ENCODE assay signal across 16 cellular contexts in the genomic region with DNA sequence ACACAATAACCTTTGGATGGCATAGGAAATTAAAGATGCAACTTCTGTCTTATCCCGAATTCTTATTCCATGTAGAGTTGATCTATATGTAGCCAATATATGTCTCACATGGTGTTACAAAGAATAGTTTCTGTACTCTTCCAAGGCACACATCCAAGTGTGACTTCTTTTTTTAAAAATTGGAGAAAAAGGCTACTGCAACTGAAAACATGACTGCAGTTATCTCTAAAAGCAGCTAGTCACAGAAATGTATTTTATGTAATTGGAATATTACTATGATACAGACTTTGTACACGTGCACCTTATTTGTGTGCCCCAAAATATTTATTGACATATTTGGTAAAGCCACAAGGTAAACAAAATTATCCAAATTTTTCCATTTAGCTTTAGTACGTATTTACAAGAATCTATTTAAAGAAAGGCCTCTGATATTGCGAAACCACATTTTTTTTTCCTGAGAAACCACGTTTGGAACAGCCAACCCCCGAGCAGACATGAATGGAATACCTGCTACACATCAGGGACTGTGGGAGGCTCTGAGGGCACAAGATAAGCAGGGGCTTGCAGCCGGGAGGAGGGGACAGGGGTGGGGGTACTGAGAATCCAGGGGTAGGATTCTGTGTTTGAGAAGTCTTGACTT.
DNase-seq lines count a peak whose midpoint lies in the region; ATAC-seq, FAIRE-seq and TF ChIP-seq lines count a peak whose summit lies in the region.
"Had no signal": no experiment of that assay in that cellular context is flagged by ENCODE, and none has a peak within 500 bp of the region (broad histone marks: within the 10 kb centered on the region; RNA-seq: fewer than 3 reads in every experiment).

No MANE protein-coding gene starts in this region.

- no peaks in the 10 kb centered on the region for H3K36me3 ChIP-seq in HepG2 (replicated peaks in 1 of 2; ENCODE audit: control insufficient read depth in 1 of 2, insufficient read depth in 2 of 2, low read length in 2 of 2)
- H3K36me3 ChIP-seq in SJCRH30: no peaks in the 10 kb centered on the region
- H3K36me3 ChIP-seq: MG63, tibial nerve had no signal

- POLR2A ChIA-PET in A549 (lab: Yijun Ruan, JAX): no interaction called here
- POLR2A ChIA-PET in HepG2 (lab: Yijun Ruan, JAX): no interaction called here
- POLR2A ChIA-PET in RWPE1 (lab: Yijun Ruan, JAX; ENCODE audit: low non-redundant PET): no interaction called here

- H3K27ac ChIP-seq in A549 (no peak overlapping the region), caudate nucleus (ENCODE audit: low read depth, low read length) (peak overlapping the region; percentile 29), HepG2 (ENCODE audit: extremely low read length, insufficient read depth, low read length) (no peak overlapping the region), RWPE1 (no peak overlapping the region), SJCRH30 (no peak overlapping the region)
- H3K27ac ChIP-seq: tibial nerve had no signal

- intact Hi-C loops in HepG2 (cut with micrococcal nuclease; ENCODE audit: unreplicated experiment): no loop called here

- H3K4me2 ChIP-seq in A549: peak overlapping the region; percentile 17; the same call in 1 of the 3 replicates
- no peak overlapping the region for H3K4me2 ChIP-seq in HepG2 (ENCODE audit: low read depth, low read length)

- TF ChIP-seq CTCF in A549 (IDR thresholded peaks at IDR 0.05) (no peak), HFF-Myc (IDR thresholded peaks at IDR 0.05; ENCODE audit: low read depth, low read length, missing control alignments) (no peak), HepG2 (CRISPR knock-in tag; IDR thresholded peaks at IDR 0.05) (no peak), RWPE1 (conservative IDR thresholded peaks at IDR 0.05; ENCODE audit: low read depth) (no peak)

- no peak for ATAC-seq in A549
- ATAC-seq in HepG2: no peak
- ATAC-seq: Panc1 had no signal

- TF ChIP-seq RAD21 in A549 (conservative IDR thresholded peaks at IDR 0.05 in 1 of 2, IDR thresholded peaks at IDR 0.05 in 1 of 2): no peak
- no peak for TF ChIP-seq RAD21 in HepG2 (CRISPR knock-in tag; IDR thresholded peaks at IDR 0.05)

- no peak overlapping the region for H3K9ac ChIP-seq in HepG2 (ENCODE audit: insufficient read depth, low read depth, low read length)

- H2AFZ ChIP-seq in HepG2 (ENCODE audit: low read length): no peak overlapping the region

- no peak for FAIRE-seq in A549 (lab: Jason Lieb, UNC)
- FAIRE-seq in HepG2 (lab: Jason Lieb, UNC): no peak
- FAIRE-seq: GM12892 had no signal

- in situ Hi-C loops in HepG2 (cut with HindIII; ENCODE audit: extremely low pct_ligation_motif_present, low pct_unique_long_range_greater_than_20kb): no loop called here

- WGBS in A549 (ENCODE audit: missing lambda C conversion rate): 46% methylated on average over 7 of the region's 7 CpGs
- 18% methylated on average over 7 of the region's 7 CpGs for WGBS in HepG2 (ENCODE audit: low lambda C conversion rate)

- H3K4me1 ChIP-seq in A549: peaks cover 9% of the 10 kb centered on the region; the same call in 2 of the 3 replicates
- H3K4me1 ChIP-seq in HepG2 (ENCODE audit: insufficient read depth, low read length): peaks cover 8% of the 10 kb centered on the region
- H3K4me1 ChIP-seq in SJCRH30: no peaks in the 10 kb centered on the region
- H3K4me1 ChIP-seq: tibial nerve had no signal

- H3K27me3 ChIP-seq in HepG2 (ENCODE audit: control insufficient read depth in 1 of 2, insufficient read depth in 2 of 2, low read length in 2 of 2) (no peaks in the 10 kb centered on the region; a peak in 1 of 5 replicates), SJCRH30 (no peaks in the 10 kb centered on the region)
- H3K27me3 ChIP-seq: MG63, tibial nerve had no signal

- CTCF ChIA-PET in A549 (lab: Yijun Ruan, JAX) (interaction anchor here (0.6 to 0.7 kb wide), 2 partner anchors 266 to 608 kb away, joined by 3 to 5 read pairs; no protein-coding TSS in a partner anchor), HepG2 (lab: Yijun Ruan, JAX; ENCODE audit: low intra/inter-chr PET ratio, low total read pairs) (no interaction called here), RWPE1 (lab: Yijun Ruan, JAX) (no interaction called here)

- DNase-seq in A549 (ENCODE audit: low read depth in 1 of 2, low spot score in 1 of 2) (no peak), HFF-Myc (ENCODE audit: extremely low read depth, low read depth) (peak; percentile 21), caudate nucleus (lab: John Stamatoyannopoulos, UW) (no peak), HepG2 (ENCODE audit: low spot score) (no peak), NCI-H1417 treated with DMSO at 0.1 percent for 48 hours (lab: John Stamatoyannopoulos, UW) (no peak), RWPE1 (ENCODE audit: low spot score) (no peak), SJCRH30 (no peak), putamen (ENCODE audit: low spot score) (no peak)
- DNase-seq: activated T-cell treated with anti-CD3 and anti-CD28 coated beads, Interleukin-2, amount 50 U/mL, for 1 hour; hippocampal formation; MG63; NCI-H345; stimulated activated CD4-positive, alpha-beta T cell treated with anti-CD3 and anti-CD28 coated beads, Interleukin-15, amount 100 ng/mL, for 24 hours had no signal

- no peaks in the 10 kb centered on the region for H3K79me2 ChIP-seq in HepG2 (ENCODE audit: insufficient read depth, low read length)

- no peaks in the 10 kb centered on the region for H4K20me1 ChIP-seq in HepG2 (ENCODE audit: insufficient read depth, low read length)

- BruUV-seq in HepG2 (replicated peaks; lab: Mats Ljungman, UMichigan): no TSS peak

- TF ChIP-seq EP300 in A549 (IDR thresholded peaks at IDR 0.05) (no peak), HepG2 (IDR thresholded peaks at IDR 0.05; ENCODE audit: low read depth in 2 of 2, low read length in 2 of 2) (no peak), HepG2 (CRISPR knock-in tag; IDR thresholded peaks at IDR 0.05; ENCODE audit: borderline replicate concordance) (no peak)

- no peak for TF ChIP-seq POLR2A in A549 (IDR thresholded peaks at IDR 0.05; ENCODE audit: low read length)
- TF ChIP-seq POLR2A in HepG2 (IDR thresholded peaks at IDR 0.05; ENCODE audit: insufficient read depth in 1 of 2, low read depth in 2 of 2, low read length in 2 of 2): no peak

- H3K9me3 ChIP-seq in A549: no peaks in the 10 kb centered on the region
- H3K9me3 ChIP-seq in HepG2 (ENCODE audit: low read length): no peaks in the 10 kb centered on the region
- no peaks in the 10 kb centered on the region for H3K9me3 ChIP-seq in SJCRH30 (replicated peaks)
- H3K9me3 ChIP-seq: MG63, tibial nerve had no signal

- H3K4me3 ChIP-seq in A549: no peak overlapping the region
- H3K4me3 ChIP-seq in HFF-Myc (replicated peaks; ENCODE audit: low read depth, low read length): no peak overlapping the region
- H3K4me3 ChIP-seq in HepG2 (replicated peaks in 1 of 3; ENCODE audit: insufficient read depth in 1 of 3, low read depth in 2 of 3, low read length in 3 of 3): no peak overlapping the region
- H3K4me3 ChIP-seq in SJCRH30: no peak overlapping the region
- H3K4me3 ChIP-seq: MG63, tibial nerve had no signal

TF ChIP-seq in A549, 52 proteins besides CTCF, POLR2A, EP300 and RAD21:
- TF ChIP-seq CEBPB (IDR thresholded peaks at IDR 0.05) (peak; percentile 76 to 77), RCOR1 (IDR thresholded peaks at IDR 0.05; ENCODE audit: low read depth, low read length) (no peak)

TF ChIP-seq in HepG2, 621 proteins besides CTCF, POLR2A, EP300 and RAD21:
- TF ChIP-seq, protein P1, sequence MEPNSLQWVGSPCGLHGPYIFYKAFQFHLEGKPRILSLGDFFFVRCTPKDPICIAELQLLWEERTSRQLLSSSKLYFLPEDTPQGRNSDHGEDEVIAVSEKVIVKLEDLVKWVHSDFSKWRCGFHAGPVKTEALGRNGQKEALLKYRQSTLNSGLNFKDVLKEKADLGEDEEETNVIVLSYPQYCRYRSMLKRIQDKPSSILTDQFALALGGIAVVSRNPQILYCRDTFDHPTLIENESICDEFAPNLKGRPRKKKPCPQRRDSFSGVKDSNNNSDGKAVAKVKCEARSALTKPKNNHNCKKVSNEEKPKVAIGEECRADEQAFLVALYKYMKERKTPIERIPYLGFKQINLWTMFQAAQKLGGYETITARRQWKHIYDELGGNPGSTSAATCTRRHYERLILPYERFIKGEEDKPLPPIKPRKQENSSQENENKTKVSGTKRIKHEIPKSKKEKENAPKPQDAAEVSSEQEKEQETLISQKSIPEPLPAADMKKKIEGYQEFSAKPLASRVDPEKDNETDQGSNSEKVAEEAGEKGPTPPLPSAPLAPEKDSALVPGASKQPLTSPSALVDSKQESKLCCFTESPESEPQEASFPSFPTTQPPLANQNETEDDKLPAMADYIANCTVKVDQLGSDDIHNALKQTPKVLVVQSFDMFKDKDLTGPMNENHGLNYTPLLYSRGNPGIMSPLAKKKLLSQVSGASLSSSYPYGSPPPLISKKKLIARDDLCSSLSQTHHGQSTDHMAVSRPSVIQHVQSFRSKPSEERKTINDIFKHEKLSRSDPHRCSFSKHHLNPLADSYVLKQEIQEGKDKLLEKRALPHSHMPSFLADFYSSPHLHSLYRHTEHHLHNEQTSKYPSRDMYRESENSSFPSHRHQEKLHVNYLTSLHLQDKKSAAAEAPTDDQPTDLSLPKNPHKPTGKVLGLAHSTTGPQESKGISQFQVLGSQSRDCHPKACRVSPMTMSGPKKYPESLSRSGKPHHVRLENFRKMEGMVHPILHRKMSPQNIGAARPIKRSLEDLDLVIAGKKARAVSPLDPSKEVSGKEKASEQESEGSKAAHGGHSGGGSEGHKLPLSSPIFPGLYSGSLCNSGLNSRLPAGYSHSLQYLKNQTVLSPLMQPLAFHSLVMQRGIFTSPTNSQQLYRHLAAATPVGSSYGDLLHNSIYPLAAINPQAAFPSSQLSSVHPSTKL (CRISPR knock-in tag; IDR thresholded peaks at IDR 0.05): 0 out of 2 replicates have a peak, but pooled peaks have one; percentile 11
- TF ChIP-seq, protein P2, sequence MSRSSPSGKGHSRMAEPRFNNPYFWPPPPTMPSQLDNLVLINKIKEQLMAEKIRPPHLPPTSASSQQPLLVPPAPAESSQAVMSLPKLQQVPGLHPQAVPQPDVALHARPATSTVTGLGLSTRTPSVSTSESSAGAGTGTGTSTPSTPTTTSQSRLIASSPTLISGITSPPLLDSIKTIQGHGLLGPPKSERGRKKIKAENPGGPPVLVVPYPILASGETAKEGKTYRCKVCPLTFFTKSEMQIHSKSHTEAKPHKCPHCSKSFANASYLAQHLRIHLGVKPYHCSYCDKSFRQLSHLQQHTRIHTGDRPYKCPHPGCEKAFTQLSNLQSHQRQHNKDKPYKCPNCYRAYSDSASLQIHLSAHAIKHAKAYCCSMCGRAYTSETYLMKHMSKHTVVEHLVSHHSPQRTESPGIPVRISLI (CRISPR knock-in tag; IDR thresholded peaks at IDR 0.05; ENCODE audit: borderline replicate concordance): peak; percentile 41; the same call in 1 of the 2 replicates
- TF ChIP-seq CEBPG (CRISPR knock-in tag; IDR thresholded peaks at IDR 0.05): peak; percentile 47; the same call in 1 of the 2 replicates
- TF ChIP-seq CEBPB (IDR thresholded peaks at IDR 0.05; ENCODE audit: borderline replicate concordance, low read depth, low read length): peak; percentile 87
- no peak for TF ChIP-seq MAFF (IDR thresholded peaks at IDR 0.05; ENCODE audit: low read depth, low read length)
TF ChIP-seq in HepG2: peak in this region for 4.
